In genomic region chr4:32768664-32769389, GRCh38 we compare ENCODE assay signal across 37 cellular contexts.
"Had no signal": no experiment of that assay in that cellular context is flagged by ENCODE, and none has a peak within 500 bp of the region (broad histone marks: within the 10 kb centered on the region; RNA-seq: fewer than 3 reads in every experiment).

No MANE protein-coding gene starts in this region.

- H3K4me3 Mint-ChIP-seq: activated CD4-positive, alpha-beta memory T cell treated with anti-CD3 and anti-CD28 coated beads, Interleukin-2, amount 10 ng/mL, durations not matched to agents 7 days and 5 days; activated CD8-positive, alpha-beta memory T cell treated with anti-CD3 and anti-CD28 coated beads, Interleukin-2, amount 10 ng/mL, durations not matched to agents 7 days and 5 days; activated naive CD4-positive, alpha-beta T cell treated with anti-CD3 and anti-CD28 coated beads, Interleukin-2, amount 10 ng/mL, durations not matched to agents 7 days and 5 days; activated naive CD8-positive, alpha-beta T cell; activated naive CD8-positive, alpha-beta T cell treated with anti-CD3 and anti-CD28 coated beads, Interleukin-2, amount 50 U/mL, for 24 hours; brain had no signal

- H3K27me3 ChIP-seq: MG63 had no signal

- H3K27me3 Mint-ChIP-seq: activated CD4-positive, alpha-beta memory T cell treated with anti-CD3 and anti-CD28 coated beads, Interleukin-2, amount 10 ng/mL, durations not matched to agents 7 days and 5 days; activated CD8-positive, alpha-beta memory T cell treated with anti-CD3 and anti-CD28 coated beads, Interleukin-2, amount 10 ng/mL, durations not matched to agents 7 days and 5 days; activated naive CD4-positive, alpha-beta T cell treated with anti-CD3 and anti-CD28 coated beads, Interleukin-2, amount 10 ng/mL, durations not matched to agents 7 days and 5 days; activated naive CD8-positive, alpha-beta T cell; activated naive CD8-positive, alpha-beta T cell treated with anti-CD3 and anti-CD28 coated beads, Interleukin-2, amount 50 U/mL, for 24 hours; brain had no signal

- H3K27ac Mint-ChIP-seq: activated CD4-positive, alpha-beta memory T cell treated with anti-CD3 and anti-CD28 coated beads, Interleukin-2, amount 10 ng/mL, durations not matched to agents 7 days and 5 days; activated CD8-positive, alpha-beta memory T cell treated with anti-CD3 and anti-CD28 coated beads, Interleukin-2, amount 10 ng/mL, durations not matched to agents 7 days and 5 days; activated naive CD4-positive, alpha-beta T cell treated with anti-CD3 and anti-CD28 coated beads, Interleukin-2, amount 10 ng/mL, durations not matched to agents 7 days and 5 days; activated naive CD8-positive, alpha-beta T cell; activated naive CD8-positive, alpha-beta T cell treated with anti-CD3 and anti-CD28 coated beads, Interleukin-2, amount 50 U/mL, for 24 hours; brain had no signal

- H3K4me3 ChIP-seq: MG63, PC-9 had no signal

- ATAC-seq: activated CD8-positive, alpha-beta memory T cell treated with anti-CD3 and anti-CD28 coated beads, Interleukin-2, amount 10 ng/mL, durations not matched to agents 7 days and 5 days; activated naive CD8-positive, alpha-beta T cell treated with anti-CD3 and anti-CD28 coated beads, Interleukin-2, amount 50 U/mL, for 24 hours; Right ventricle myocardium inferior had no signal

- H3K27ac ChIP-seq: PC-9, RWPE1, WERI-Rb-1 had no signal

- DNase-seq: activated CD4-positive, alpha-beta memory T cell treated with anti-CD3 and anti-CD28 coated beads, Interleukin-2, amount 10 ng/mL, durations not matched to agents 7 days and 5 days; activated CD4-positive, alpha-beta T cell treated with anti-CD3 and anti-CD28 coated beads for 1 hour; activated CD4-positive, alpha-beta T cell treated with anti-CD3 and anti-CD28 coated beads for 48 hours; activated CD4-positive, CD25-positive, alpha-beta regulatory T cell; activated CD8-positive, alpha-beta memory T cell treated with anti-CD3 and anti-CD28 coated beads for 24 hours; activated CD8-positive, alpha-beta memory T cell treated with anti-CD3 and anti-CD28 coated beads, Interleukin-2, amount 10 ng/mL, durations not matched to agents 7 days and 5 days; activated CD8-positive, alpha-beta memory T cell treated with anti-CD3 and anti-CD28 coated beads, Interleukin-2, amount 50 U/mL, for 48 hours; activated effector memory CD4-positive, alpha-beta T cell treated with Interleukin-2 at 50 U/mL for 16 hours; activated naive CD4-positive, alpha-beta T cell treated with anti-CD3 and anti-CD28 coated beads, Interleukin-2, amount 10 ng/mL, durations not matched to agents 7 days and 5 days; activated naive CD8-positive, alpha-beta T cell treated with anti-CD3 and anti-CD28 coated beads, Interleukin-2, amount 50 U/mL, for 24 hours; activated T-cell treated with anti-CD3 and anti-CD28 coated beads, Interleukin-2, amount 50 U/mL, for 48 hours; anterior cingulate cortex; caudate nucleus; Kasumi-1; KG1; MG63; NCI-H1048; NCI-H1105 treated with DMSO at 0.1 percent for 48 hours; NCI-H146; NCI-H187; NCI-H2029 treated with DMSO at 0.1 percent for 48 hours; NCI-H2107; NCI-H2171; NCI-H510A; NCI-H526; NCI-H748 treated with DMSO at 0.1 percent for 48 hours; NK-92 treated with Interleukin-12 subunit alpha and Interleukin-12 subunit beta, amount 100 ng/mL, for 24 hours; PC-9; SIG-M5; SW 1271; T-helper 1 cell; T1000; WERI-Rb-1 had no signal

- H3K9me3 ChIP-seq: MG63 had no signal

- H3K36me3 ChIP-seq: MG63, WERI-Rb-1 had no signal

- H3K4me1 Mint-ChIP-seq: activated CD4-positive, alpha-beta memory T cell treated with anti-CD3 and anti-CD28 coated beads, Interleukin-2, amount 10 ng/mL, durations not matched to agents 7 days and 5 days; activated CD8-positive, alpha-beta memory T cell treated with anti-CD3 and anti-CD28 coated beads, Interleukin-2, amount 10 ng/mL, durations not matched to agents 7 days and 5 days; activated naive CD4-positive, alpha-beta T cell treated with anti-CD3 and anti-CD28 coated beads, Interleukin-2, amount 10 ng/mL, durations not matched to agents 7 days and 5 days; activated naive CD8-positive, alpha-beta T cell treated with anti-CD3 and anti-CD28 coated beads, Interleukin-2, amount 50 U/mL, for 24 hours had no signal

- H3K36me3 Mint-ChIP-seq: activated CD8-positive, alpha-beta memory T cell treated with anti-CD3 and anti-CD28 coated beads, Interleukin-2, amount 10 ng/mL, durations not matched to agents 7 days and 5 days; activated naive CD4-positive, alpha-beta T cell treated with anti-CD3 and anti-CD28 coated beads, Interleukin-2, amount 10 ng/mL, durations not matched to agents 7 days and 5 days; activated naive CD8-positive, alpha-beta T cell; brain had no signal
